In the genomic region with DNA sequence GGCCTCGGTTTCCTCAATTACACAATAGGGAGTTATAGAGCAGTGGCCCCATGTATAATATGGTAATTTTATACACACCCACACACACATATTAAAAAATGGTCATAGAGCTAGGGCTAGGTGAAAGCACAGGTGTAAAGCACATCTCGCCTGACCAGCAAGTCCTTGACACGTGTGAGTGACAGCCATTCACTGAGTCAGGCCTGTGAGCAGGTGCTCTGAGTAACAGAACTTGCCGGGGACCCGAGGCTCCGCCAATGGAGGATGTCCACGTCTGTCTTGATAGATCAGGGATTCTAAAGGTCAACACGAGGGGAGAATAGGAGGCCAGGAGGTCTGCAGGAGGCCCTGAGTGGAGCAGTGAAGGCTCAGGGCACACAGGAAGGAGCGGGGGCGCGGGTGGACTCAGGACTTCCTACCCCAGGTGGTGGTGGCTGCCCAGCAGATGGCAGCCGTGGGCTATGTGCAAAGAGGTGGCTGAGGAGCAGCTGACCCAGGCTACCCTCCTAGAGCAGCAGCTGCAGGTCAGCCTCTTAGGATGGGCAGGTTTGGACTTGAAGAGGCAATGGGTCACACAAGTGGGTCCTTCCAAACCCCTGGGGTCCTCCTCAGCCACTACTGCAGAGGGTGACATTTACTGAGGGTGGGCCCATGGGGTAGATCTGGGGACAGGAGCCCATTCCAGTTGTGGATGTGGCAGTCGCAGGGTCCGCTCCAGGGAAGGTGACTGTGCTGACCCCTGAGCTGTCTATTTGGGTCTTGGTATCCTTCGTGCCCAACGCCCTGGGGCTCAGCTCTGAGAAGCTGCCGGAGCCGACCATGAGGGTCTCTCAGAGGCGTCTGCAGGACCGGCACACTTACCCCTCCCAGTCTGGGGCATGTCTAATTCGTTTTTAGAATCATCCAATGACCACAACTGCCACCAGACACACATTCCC, we compare ENCODE assay signal across 8 cellular contexts. TPM values are rescaled to one million over a fixed set of nuclear protein-coding genes. Genes with fewer than 3 reads are reported as not detected.
DNase-seq lines count a peak whose midpoint lies in the region; ATAC-seq and TF ChIP-seq lines count a peak whose summit lies in the region.

No MANE protein-coding gene starts in this region.

- intact Hi-C loops in activated B cell treated with CpG ODN at 0.5 μM for 24 hours (cut with micrococcal nuclease), result loop anchor here (1.0 to 2.0 kb wide), 5 partner anchors 40 to 156 kb away; a partner anchor contains a TSS

- peak overlapping the region; percentile 51 for H3K27ac Mint-ChIP-seq in activated B cell treated with CpG ODN at 0.5 μM for 24 hours

- H3K4me1 Mint-ChIP-seq in activated B cell treated with CpG ODN at 0.5 μM for 24 hours, result peaks cover 34% of the 10 kb centered on the region

- H3K4me3 Mint-ChIP-seq in activated B cell treated with CpG ODN at 0.5 μM for 24 hours, result no peak overlapping the region

- peak; percentile 85 for TF ChIP-seq CTCF in AG10803 (conservative IDR thresholded peaks at IDR 0.05; ENCODE audit: low read length)
- no peak for TF ChIP-seq CTCF in activated B cell treated with CpG ODN at 0.5 μM for 24 hours (IDR thresholded peaks at IDR 0.05)

- in situ Hi-C loops in T47D (cut with HindIII; ENCODE audit: low pct_unique_long_range_greater_than_20kb, low sequenced_read_pairs), result no loop called here

- H3K4me3 ChIP-seq in AG10803 (ENCODE audit: low read length), result no peak overlapping the region

- H3K27me3 Mint-ChIP-seq in activated B cell treated with CpG ODN at 0.5 μM for 24 hours, result no peaks in the 10 kb centered on the region

- DNase-seq in AG10803 (ENCODE audit: low read depth) (peak; percentile 74), NCI-H2171 treated with DMSO at 0.1 percent for 48 hours (lab: John Stamatoyannopoulos, UW) (peak; percentile 68), activated B cell treated with CpG ODN at 0.5 μM for 24 hours (peak; percentile 67), T47D (ENCODE audit: low read depth in 1 of 2, low spot score in 1 of 2) (peak; percentile 79 to 88), islet precursor cell (peak; percentile 90)
- peak; percentile 39 to 68 (median 56) for DNase-seq in stimulated activated CD4-positive, alpha-beta T cell treated with anti-CD3 and anti-CD28 coated beads, Interleukin-1b, Interleukin-23, amount 100 ng/mL, for 24 hours (ENCODE audit: low read depth in 4 of 4, low spot score in 1 of 4)

- CTCF ChIA-PET in activated B cell treated with CpG ODN at 0.5 μM for 24 hours (lab: Charles Lee), result interaction anchor here (0.6 to 2.6 kb wide), 23 partner anchors 9 to 242 kb away, joined by 3 to 42 read pairs (median 4); a partner anchor contains a TSS

- H3K9me3 Mint-ChIP-seq in activated B cell treated with CpG ODN at 0.5 μM for 24 hours, result no peaks in the 10 kb centered on the region

- peaks cover 90% of the 10 kb centered on the region for H3K36me3 Mint-ChIP-seq in activated B cell treated with CpG ODN at 0.5 μM for 24 hours (ENCODE audit: low read depth)

- ATAC-seq in GM21737 (IDR thresholded peaks at IDR 0.05; ENCODE audit: unreplicated experiment), result peak; percentile 60
- peak; percentile 88 for ATAC-seq in activated B cell treated with CpG ODN at 0.5 μM for 24 hours (ENCODE audit: low read depth)
- no peak for ATAC-seq in GM21447 (IDR thresholded peaks at IDR 0.05; ENCODE audit: unreplicated experiment)

- POLR2A ChIA-PET in activated B cell treated with CpG ODN at 0.5 μM for 24 hours (lab: Charles Lee), result interaction anchor here (0.5 to 1.5 kb wide), 11 partner anchors 31 to 411 kb away, joined by 3 to 7 read pairs (median 4); a partner anchor contains a TSS

RNA-seq across cellular contexts. Expression of a gene that starts 45.9 kb away (rescaled TPM):
- total RNA-seq in activated B cell treated with CpG ODN at 0.5 μM for 24 hours, result not detected in 2 replicates
